In the genomic region with DNA sequence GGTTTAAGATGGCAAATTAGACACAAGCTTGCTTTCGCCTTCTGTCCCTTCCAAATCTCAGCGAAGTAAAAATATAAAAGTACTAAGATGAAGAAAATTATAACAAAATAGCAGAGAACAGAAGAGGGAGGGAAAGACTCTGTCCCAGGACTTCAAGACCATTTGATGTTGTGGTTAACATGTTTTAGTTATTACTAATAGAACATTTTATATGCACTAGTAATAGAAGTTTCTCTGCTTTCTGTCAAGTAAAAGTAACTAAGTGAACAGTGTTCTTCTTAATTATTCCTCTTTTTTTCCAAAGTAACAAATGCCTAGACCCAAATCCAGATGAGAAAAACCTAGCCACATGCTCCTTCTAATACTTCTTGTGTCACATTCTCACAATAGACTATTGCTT, we compare ENCODE assay signal across 16 cellular contexts.
"Had no signal": no experiment of that assay in that cellular context is flagged by ENCODE, and none has a peak within 500 bp of the region (broad histone marks: within the 10 kb centered on the region; RNA-seq: fewer than 3 reads in every experiment).

No MANE protein-coding gene starts in this region.

- DNase-seq: activated B cell treated with CpG ODN at 0.5 μM for 24 hours; activated CD4-positive, alpha-beta T cell treated with anti-CD3 and anti-CD28 coated beads, Interleukin-2, amount 50 U/mL, for 1 hour; activated naive CD4-positive, alpha-beta T cell treated with anti-CD3 and anti-CD28 coated beads, Interleukin-2, amount 50 U/mL, for 16 hours; activated T-cell treated with anti-CD3 and anti-CD28 coated beads, Interleukin-2, amount 50 U/mL, for 1 hour; amniotic stem cell; esophagus squamous epithelium; pancreas; stimulated activated CD4-positive, alpha-beta T cell treated with anti-CD3 and anti-CD28 coated beads, Interleukin-15, amount 100 ng/mL, for 24 hours; stimulated activated CD4-positive, alpha-beta T cell treated with anti-CD3 and anti-CD28 coated beads, Interleukin-4, amount 100 ng/mL, for 4 hours; stomach; T-helper 17 cell had no signal

- H3K36me3 Mint-ChIP-seq: mesothelial cell of epicardium, neural progenitor cell had no signal

- H3K4me3 ChIP-seq: breast epithelium, esophagus squamous epithelium, gastroesophageal sphincter, neural progenitor cell, pancreas, stomach, thoracic aorta had no signal

- H3K27ac Mint-ChIP-seq: activated B cell treated with CpG ODN at 0.5 μM for 24 hours, mesothelial cell of epicardium, neural progenitor cell, T-helper 17 cell had no signal

- H3K9me3 Mint-ChIP-seq: activated B cell treated with CpG ODN at 0.5 μM for 24 hours had no signal

- H3K4me1 Mint-ChIP-seq: activated B cell treated with CpG ODN at 0.5 μM for 24 hours, mesothelial cell of epicardium had no signal

- H3K4me3 Mint-ChIP-seq: activated B cell treated with CpG ODN at 0.5 μM for 24 hours, mesothelial cell of epicardium, neural progenitor cell, T-helper 17 cell had no signal
